Comparison of ENCODE assay signal across 10 cellular contexts in genomic region chr10:78458983-78459638, GRCh38.
A peak's percentile ranks its signal among the peaks of the same experiment; 100 is the strongest.
DNase-seq lines count a peak whose midpoint lies in the region; TF ChIP-seq lines count a peak whose summit lies in the region.
"Had no signal": no experiment of that assay in that cellular context is flagged by ENCODE, and none has a peak within 500 bp of the region (broad histone marks: within the 10 kb centered on the region; RNA-seq: fewer than 3 reads in every experiment).

No MANE protein-coding gene starts in this region.

- peaks cover 2% of the 10 kb centered on the region for H3K27me3 Mint-ChIP-seq in endothelial cell (ENCODE audit: unreplicated experiment)

- TF ChIP-seq CTCF in endothelial cell (IDR thresholded peaks at IDR 0.05; ENCODE audit: unreplicated experiment): no peak

- H3K9me3 Mint-ChIP-seq in endothelial cell (ENCODE audit: unreplicated experiment): no peaks in the 10 kb centered on the region
- H3K9me3 Mint-ChIP-seq: activated B cell treated with CpG ODN at 0.5 μM for 24 hours had no signal

- DNase-seq in COR-L47 (lab: John Stamatoyannopoulos, UW) (peak; percentile 52), LoVo (ENCODE audit: low spot score) (peak; percentile 63), SHP77 treated with DMSO at 0.1 percent for 48 hours (lab: John Stamatoyannopoulos, UW) (peak; percentile 92), kidney tubule cell (ENCODE audit: low spot score) (peak; percentile 81), endothelial cell (ENCODE audit: low spot score) (no peak), amniotic stem cell (lab: John Stamatoyannopoulos, UW) (no peak)
- DNase-seq in activated effector memory CD4-positive, alpha-beta T cell treated with anti-CD3 and anti-CD28 coated beads, Interleukin-2, amount 50 U/mL, for 16 hours: no peak
- no peak for DNase-seq in activated T-cell treated with anti-CD3 and anti-CD28 coated beads, Interleukin-2, amount 50 U/mL, for 48 hours
- DNase-seq: activated B cell treated with CpG ODN at 0.5 μM for 24 hours, Karpas-422 had no signal

- no peak overlapping the region for H3K27ac Mint-ChIP-seq in endothelial cell (ENCODE audit: unreplicated experiment)
- H3K27ac Mint-ChIP-seq: activated B cell treated with CpG ODN at 0.5 μM for 24 hours had no signal

- peaks cover 4% of the 10 kb centered on the region for H3K4me1 Mint-ChIP-seq in endothelial cell (ENCODE audit: unreplicated experiment)
- H3K4me1 Mint-ChIP-seq: activated B cell treated with CpG ODN at 0.5 μM for 24 hours had no signal

- H3K36me3 Mint-ChIP-seq in endothelial cell (ENCODE audit: low read depth, unreplicated experiment): peaks cover 3% of the 10 kb centered on the region

- no peak overlapping the region for H3K4me3 Mint-ChIP-seq in endothelial cell (ENCODE audit: unreplicated experiment)
- H3K4me3 Mint-ChIP-seq: activated B cell treated with CpG ODN at 0.5 μM for 24 hours had no signal

Comparison
In these comparisons a context has a peak if more than half of its experiments do, and no peak if none do; other contexts are left out.
1. DNase-seq: peak in COR-L47 (single experiment), LoVo (single experiment), SHP77 treated with DMSO at 0.1 percent for 48 hours (single experiment) and kidney tubule cell (single experiment); none in endothelial cell (single experiment), activated effector memory CD4-positive, alpha-beta T cell treated with anti-CD3 and anti-CD28 coated beads, Interleukin-2, amount 50 U/mL, for 16 hours (single experiment), activated T-cell treated with anti-CD3 and anti-CD28 coated beads, Interleukin-2, amount 50 U/mL, for 48 hours (0 of 2) and amniotic stem cell (single experiment).